Comparison of ENCODE assay signal across 1 cellular context in the genomic region with DNA sequence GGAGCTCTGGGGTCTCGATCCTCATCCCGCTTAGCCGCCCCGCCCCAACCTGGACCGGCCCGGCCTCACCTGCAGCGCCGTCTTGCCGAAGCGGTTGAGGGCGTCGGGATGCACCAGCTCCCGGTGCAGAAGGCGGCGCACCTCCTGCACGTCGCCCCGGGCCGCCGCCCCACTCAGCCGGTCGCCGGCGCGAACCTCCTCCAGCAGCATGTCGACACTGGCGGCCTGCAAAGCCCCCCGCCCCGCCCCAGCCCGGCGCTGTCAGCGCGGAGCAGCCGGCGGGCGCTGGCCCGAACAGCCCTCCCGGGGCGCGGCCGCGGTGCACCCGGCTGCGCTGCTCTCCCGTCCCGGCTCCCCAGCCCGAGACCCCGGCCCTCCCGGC.
TF ChIP-seq lines count a peak whose summit lies in the region.

No MANE protein-coding gene starts in this region.

TF ChIP-seq in K562, 482 proteins besides CTCF, POLR2A, EP300 and RAD21 (continued from another document and continues in another):
- TF ChIP-seq, protein P1, sequence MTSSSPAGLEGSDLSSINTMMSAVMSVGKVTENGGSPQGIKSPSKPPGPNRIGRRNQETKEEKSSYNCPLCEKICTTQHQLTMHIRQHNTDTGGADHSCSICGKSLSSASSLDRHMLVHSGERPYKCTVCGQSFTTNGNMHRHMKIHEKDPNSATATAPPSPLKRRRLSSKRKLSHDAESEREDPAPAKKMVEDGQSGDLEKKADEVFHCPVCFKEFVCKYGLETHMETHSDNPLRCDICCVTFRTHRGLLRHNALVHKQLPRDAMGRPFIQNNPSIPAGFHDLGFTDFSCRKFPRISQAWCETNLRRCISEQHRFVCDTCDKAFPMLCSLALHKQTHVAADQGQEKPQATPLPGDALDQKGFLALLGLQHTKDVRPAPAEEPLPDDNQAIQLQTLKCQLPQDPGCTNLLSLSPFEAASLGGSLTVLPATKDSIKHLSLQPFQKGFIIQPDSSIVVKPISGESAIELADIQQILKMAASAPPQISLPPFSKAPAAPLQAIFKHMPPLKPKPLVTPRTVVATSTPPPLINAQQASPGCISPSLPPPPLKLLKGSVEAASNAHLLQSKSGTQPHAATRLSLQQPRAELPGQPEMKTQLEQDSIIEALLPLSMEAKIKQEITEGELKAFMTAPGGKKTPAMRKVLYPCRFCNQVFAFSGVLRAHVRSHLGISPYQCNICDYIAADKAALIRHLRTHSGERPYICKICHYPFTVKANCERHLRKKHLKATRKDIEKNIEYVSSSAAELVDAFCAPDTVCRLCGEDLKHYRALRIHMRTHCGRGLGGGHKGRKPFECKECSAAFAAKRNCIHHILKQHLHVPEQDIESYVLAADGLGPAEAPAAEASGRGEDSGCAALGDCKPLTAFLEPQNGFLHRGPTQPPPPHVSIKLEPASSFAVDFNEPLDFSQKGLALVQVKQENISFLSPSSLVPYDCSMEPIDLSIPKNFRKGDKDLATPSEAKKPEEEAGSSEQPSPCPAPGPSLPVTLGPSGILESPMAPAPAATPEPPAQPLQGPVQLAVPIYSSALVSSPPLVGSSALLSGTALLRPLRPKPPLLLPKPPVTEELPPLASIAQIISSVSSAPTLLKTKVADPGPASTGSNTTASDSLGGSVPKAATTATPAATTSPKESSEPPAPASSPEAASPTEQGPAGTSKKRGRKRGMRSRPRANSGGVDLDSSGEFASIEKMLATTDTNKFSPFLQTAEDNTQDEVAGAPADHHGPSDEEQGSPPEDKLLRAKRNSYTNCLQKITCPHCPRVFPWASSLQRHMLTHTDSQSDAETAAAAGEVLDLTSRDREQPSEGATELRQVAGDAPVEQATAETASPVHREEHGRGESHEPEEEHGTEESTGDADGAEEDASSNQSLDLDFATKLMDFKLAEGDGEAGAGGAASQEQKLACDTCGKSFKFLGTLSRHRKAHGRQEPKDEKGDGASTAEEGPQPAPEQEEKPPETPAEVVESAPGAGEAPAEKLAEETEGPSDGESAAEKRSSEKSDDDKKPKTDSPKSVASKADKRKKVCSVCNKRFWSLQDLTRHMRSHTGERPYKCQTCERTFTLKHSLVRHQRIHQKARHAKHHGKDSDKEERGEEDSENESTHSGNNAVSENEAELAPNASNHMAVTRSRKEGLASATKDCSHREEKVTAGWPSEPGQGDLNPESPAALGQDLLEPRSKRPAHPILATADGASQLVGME (CRISPR knock-in tag; IDR thresholded peaks at IDR 0.05) = no peak
- no peak for TF ChIP-seq CSDE1 (IDR thresholded peaks at IDR 0.05)
- no peak for TF ChIP-seq USF1 (CRISPR knock-in tag; IDR thresholded peaks at IDR 0.05)
- no peak for TF ChIP-seq COPS2 (conservative IDR thresholded peaks at IDR 0.05)
- no peak for TF ChIP-seq HOMEZ (CRISPR knock-in tag; IDR thresholded peaks at IDR 0.05)
- no peak for TF ChIP-seq MIER1 (IDR thresholded peaks at IDR 0.05; ENCODE audit: low read depth)
- TF ChIP-seq ADNP (tag; IDR thresholded peaks at IDR 0.05) = no peak
- TF ChIP-seq, protein P2, sequence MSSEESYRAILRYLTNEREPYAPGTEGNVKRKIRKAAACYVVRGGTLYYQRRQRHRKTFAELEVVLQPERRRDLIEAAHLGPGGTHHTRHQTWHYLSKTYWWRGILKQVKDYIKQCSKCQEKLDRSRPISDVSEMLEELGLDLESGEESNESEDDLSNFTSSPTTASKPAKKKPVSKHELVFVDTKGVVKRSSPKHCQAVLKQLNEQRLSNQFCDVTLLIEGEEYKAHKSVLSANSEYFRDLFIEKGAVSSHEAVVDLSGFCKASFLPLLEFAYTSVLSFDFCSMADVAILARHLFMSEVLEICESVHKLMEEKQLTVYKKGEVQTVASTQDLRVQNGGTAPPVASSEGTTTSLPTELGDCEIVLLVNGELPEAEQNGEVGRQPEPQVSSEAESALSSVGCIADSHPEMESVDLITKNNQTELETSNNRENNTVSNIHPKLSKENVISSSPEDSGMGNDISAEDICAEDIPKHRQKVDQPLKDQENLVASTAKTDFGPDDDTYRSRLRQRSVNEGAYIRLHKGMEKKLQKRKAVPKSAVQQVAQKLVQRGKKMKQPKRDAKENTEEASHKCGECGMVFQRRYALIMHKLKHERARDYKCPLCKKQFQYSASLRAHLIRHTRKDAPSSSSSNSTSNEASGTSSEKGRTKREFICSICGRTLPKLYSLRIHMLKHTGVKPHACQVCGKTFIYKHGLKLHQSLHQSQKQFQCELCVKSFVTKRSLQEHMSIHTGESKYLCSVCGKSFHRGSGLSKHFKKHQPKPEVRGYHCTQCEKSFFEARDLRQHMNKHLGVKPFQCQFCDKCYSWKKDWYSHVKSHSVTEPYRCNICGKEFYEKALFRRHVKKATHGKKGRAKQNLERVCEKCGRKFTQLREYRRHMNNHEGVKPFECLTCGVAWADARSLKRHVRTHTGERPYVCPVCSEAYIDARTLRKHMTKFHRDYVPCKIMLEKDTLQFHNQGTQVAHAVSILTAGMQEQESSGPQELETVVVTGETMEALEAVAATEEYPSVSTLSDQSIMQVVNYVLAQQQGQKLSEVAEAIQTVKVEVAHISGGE (CRISPR knock-in tag; IDR thresholded peaks at IDR 0.05) = no peak
- peak; percentile 70 for TF ChIP-seq PCBP1 (IDR thresholded peaks at IDR 0.05; ENCODE audit: low read depth, low read length, poor library complexity, severe bottlenecking)
- no peak for TF ChIP-seq IRF1 (CRISPR knock-in tag; IDR thresholded peaks at IDR 0.05; ENCODE audit: borderline replicate concordance)
- TF ChIP-seq TARDBP (IDR thresholded peaks at IDR 0.05) = no peak
- TF ChIP-seq SRSF7 (optimal IDR thresholded peaks at IDR 0.05; ENCODE audit: low read depth, low read length) = no peak
- peak; percentile 82; the same call in 1 of the 2 replicates for TF ChIP-seq ZBTB7A (IDR thresholded peaks at IDR 0.05; ENCODE audit: borderline replicate concordance, control insufficient read depth, low read depth, low read length)
- no peak for TF ChIP-seq RBM15 (IDR thresholded peaks at IDR 0.05; ENCODE audit: insufficient read depth, low read length)
- no peak for TF ChIP-seq TAF7 (tag; IDR thresholded peaks at IDR 0.05)
- peak; percentile 52 for TF ChIP-seq SMAD4 (CRISPR knock-in tag; conservative IDR thresholded peaks at IDR 0.05)
- TF ChIP-seq, protein P3, sequence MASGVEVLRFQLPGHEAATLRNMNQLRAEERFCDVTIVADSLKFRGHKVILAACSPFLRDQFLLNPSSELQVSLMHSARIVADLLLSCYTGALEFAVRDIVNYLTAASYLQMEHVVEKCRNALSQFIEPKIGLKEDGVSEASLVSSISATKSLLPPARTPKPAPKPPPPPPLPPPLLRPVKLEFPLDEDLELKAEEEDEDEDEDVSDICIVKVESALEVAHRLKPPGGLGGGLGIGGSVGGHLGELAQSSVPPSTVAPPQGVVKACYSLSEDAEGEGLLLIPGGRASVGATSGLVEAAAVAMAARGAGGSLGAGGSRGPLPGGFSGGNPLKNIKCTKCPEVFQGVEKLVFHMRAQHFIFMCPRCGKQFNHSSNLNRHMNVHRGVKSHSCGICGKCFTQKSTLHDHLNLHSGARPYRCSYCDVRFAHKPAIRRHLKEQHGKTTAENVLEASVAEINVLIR (CRISPR knock-in tag; IDR thresholded peaks at IDR 0.05) = no peak
- TF ChIP-seq STAT6 (CRISPR knock-in tag; IDR thresholded peaks at IDR 0.05) = no peak
- no peak for TF ChIP-seq POLR2B (IDR thresholded peaks at IDR 0.05; ENCODE audit: low read depth, partially characterized antibody)
- no peak for TF ChIP-seq HNRNPK (IDR thresholded peaks at IDR 0.05; ENCODE audit: low read depth, low read length, poor library complexity, severe bottlenecking)
- no peak for TF ChIP-seq ATF7 (IDR thresholded peaks at IDR 0.05)
- TF ChIP-seq NFATC3 (IDR thresholded peaks at IDR 0.05) = no peak
- peak; percentile 88 for TF ChIP-seq ZEB2 (IDR thresholded peaks at IDR 0.05)
- no peak for TF ChIP-seq JUN (IDR thresholded peaks at IDR 0.05; ENCODE audit: borderline replicate concordance, low read depth, low read length)
- TF ChIP-seq JUN (CRISPR knock-in tag; IDR thresholded peaks at IDR 0.05; ENCODE audit: borderline replicate concordance) = no peak
- no peak for TF ChIP-seq ZNF444 (CRISPR knock-in tag; IDR thresholded peaks at IDR 0.05)
- no peak for TF ChIP-seq ZNF785 (CRISPR knock-in tag; IDR thresholded peaks at IDR 0.05)
- TF ChIP-seq ZBTB26 (CRISPR knock-in tag; IDR thresholded peaks at IDR 0.05) = no peak
- TF ChIP-seq BACH1 (tag; IDR thresholded peaks at IDR 0.05) = no peak
- no peak for TF ChIP-seq MCM5 (IDR thresholded peaks at IDR 0.05; ENCODE audit: low read depth)
- TF ChIP-seq, protein P4, sequence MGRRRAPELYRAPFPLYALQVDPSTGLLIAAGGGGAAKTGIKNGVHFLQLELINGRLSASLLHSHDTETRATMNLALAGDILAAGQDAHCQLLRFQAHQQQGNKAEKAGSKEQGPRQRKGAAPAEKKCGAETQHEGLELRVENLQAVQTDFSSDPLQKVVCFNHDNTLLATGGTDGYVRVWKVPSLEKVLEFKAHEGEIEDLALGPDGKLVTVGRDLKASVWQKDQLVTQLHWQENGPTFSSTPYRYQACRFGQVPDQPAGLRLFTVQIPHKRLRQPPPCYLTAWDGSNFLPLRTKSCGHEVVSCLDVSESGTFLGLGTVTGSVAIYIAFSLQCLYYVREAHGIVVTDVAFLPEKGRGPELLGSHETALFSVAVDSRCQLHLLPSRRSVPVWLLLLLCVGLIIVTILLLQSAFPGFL (CRISPR knock-in tag; IDR thresholded peaks at IDR 0.05) = no peak
- no peak for TF ChIP-seq ZNF124 (CRISPR knock-in tag; IDR thresholded peaks at IDR 0.05)
- no peak for TF ChIP-seq E2F5 (CRISPR knock-in tag; IDR thresholded peaks at IDR 0.05)
